In genomic region chr3:89256395-89256794, GRCh38 we compare ENCODE assay signal across 7 cellular contexts.
"Had no signal": no experiment of that assay in that cellular context is flagged by ENCODE, and none has a peak within 500 bp of the region (broad histone marks: within the 10 kb centered on the region; RNA-seq: fewer than 3 reads in every experiment).

No MANE protein-coding gene starts in this region.

- H3K27ac ChIP-seq: HL-60 had no signal

- H3K4me3 ChIP-seq: K562 had no signal

- ATAC-seq: K562 had no signal

- FAIRE-seq: HepG2, HTR-8/SVneo, K562 had no signal

- DNase-seq: IMR-90, KBM-7, KG1 had no signal
